In genomic region chr10:89295597-89295996, GRCh38 we compare ENCODE assay signal across 8 cellular contexts. TPM values are rescaled to one million over a fixed set of nuclear protein-coding genes. Genes with fewer than 3 reads are reported as not detected.
A peak's percentile ranks its signal among the peaks of the same experiment; 100 is the strongest.
DNase-seq lines count a peak whose midpoint lies in the region; ATAC-seq, FAIRE-seq and TF ChIP-seq lines count a peak whose summit lies in the region.
"Had no signal": no experiment of that assay in that cellular context is flagged by ENCODE, and none has a peak within 500 bp of the region (broad histone marks: within the 10 kb centered on the region; RNA-seq: fewer than 3 reads in every experiment).

No MANE protein-coding gene starts in this region.

- H3K4me2 ChIP-seq in GM23248 (ENCODE audit: unreplicated experiment) = peak overlapping the region; percentile 52

- H3K4me3 Mint-ChIP-seq in activated CD8-positive, alpha-beta T cell treated with anti-CD3 and anti-CD28 coated beads, Interleukin-2, amount 10 ng/mL, durations not matched to agents 7 days and 5 days = peak overlapping the region; percentile 32

- CTCF ChIA-PET in activated CD8-positive, alpha-beta T cell treated with anti-CD3 and anti-CD28 coated beads, Interleukin-2, amount 10 ng/mL, durations not matched to agents 7 days and 5 days (lab: Charles Lee) = interaction anchor here (1.0 to 2.6 kb wide), 7 partner anchors 32 to 269 kb away, joined by 3 to 20 read pairs (median 3); partner anchors contain the start of genes IFIT1, IFIT3 and SLC16A12

- TF ChIP-seq CTCF in thoracic aorta (IDR thresholded peaks at IDR 0.05) (no peak), GM13977 (IDR thresholded peaks at IDR 0.05; ENCODE audit: extremely low read depth, insufficient read depth, missing control alignments) (no peak)

- H3K4me1 ChIP-seq in GM23248 (ENCODE audit: insufficient read depth) (peaks cover 27% of the 10 kb centered on the region), thoracic aorta (ENCODE audit: control insufficient read depth in 1 of 2, low read depth in 2 of 2) (peaks cover 17 to 19% of the 10 kb centered on the region in 2 donors)

- ATAC-seq in activated CD8-positive, alpha-beta T cell treated with anti-CD3 and anti-CD28 coated beads, Interleukin-2, amount 10 ng/mL, durations not matched to agents 7 days and 5 days = peak; percentile 78
- ATAC-seq in thoracic aorta (ENCODE audit: insufficient number of reproducible peaks, low FRiP score, low read depth) = peak; percentile 33

- H3K9me3 ChIP-seq in GM23248 (ENCODE audit: low read depth) = no peaks in the 10 kb centered on the region
- no peaks in the 10 kb centered on the region for H3K9me3 ChIP-seq in thoracic aorta

- peaks cover 13% of the 10 kb centered on the region for H3K36me3 Mint-ChIP-seq in activated CD8-positive, alpha-beta T cell treated with anti-CD3 and anti-CD28 coated beads, Interleukin-2, amount 10 ng/mL, durations not matched to agents 7 days and 5 days (ENCODE audit: low read depth)

- H3K27me3 ChIP-seq in GM23248 (replicated peaks; ENCODE audit: insufficient read depth) (no peaks in the 10 kb centered on the region), thoracic aorta (replicated peaks; ENCODE audit: insufficient read depth) (no peaks in the 10 kb centered on the region)

- peak overlapping the region; percentile 67 for H3K9ac ChIP-seq in GM23248

- POLR2A ChIA-PET in activated CD8-positive, alpha-beta T cell treated with anti-CD3 and anti-CD28 coated beads, Interleukin-2, amount 10 ng/mL, durations not matched to agents 7 days and 5 days (lab: Charles Lee) = interaction anchor here (0.6 to 2.0 kb wide), 3 partner anchors 32 to 123 kb away, joined by 4 to 10 read pairs (median 6); partner anchors contain the start of gene IFIT3

- H3K9me2 ChIP-seq in GM23248 (ENCODE audit: insufficient read depth) = no peaks in the 10 kb centered on the region

- WGBS in GM23248 (ENCODE audit: low coverage in 1 of 2, low lambda C conversion rate in 2 of 2, missing lambda C conversion rate in 2 of 2), 2 experiments = 15 to 21% methylated on average over 1 of the region's 1 CpG

- DNase-seq in GM23248 = peak; percentile 85
- DNase-seq in activated CD8-positive, alpha-beta T cell treated with anti-CD3 and anti-CD28 coated beads, Interleukin-2, amount 10 ng/mL, durations not matched to agents 7 days and 5 days = no peak
- DNase-seq in hepatic stellate cell (ENCODE audit: low spot score) = peak; percentile 40
- no peak for DNase-seq in thoracic aorta (ENCODE audit: low spot score)
- no peak for DNase-seq in medulla oblongata (ENCODE audit: extremely low spot score)
- no peak for DNase-seq in GM13977 (ENCODE audit: low spot score)
- no peak for DNase-seq in urothelium cell line (ENCODE audit: low spot score)

- H2AFZ ChIP-seq in GM23248 = 0 out of 2 replicates have a peak overlapping the region, but pooled peaks have one; percentile 37

- H3F3A ChIP-seq in GM23248 (ENCODE audit: insufficient read depth) = peaks cover 18% of the 10 kb centered on the region

- peak overlapping the region; percentile 23 for H3K27ac Mint-ChIP-seq in activated CD8-positive, alpha-beta T cell treated with anti-CD3 and anti-CD28 coated beads, Interleukin-2, amount 10 ng/mL, durations not matched to agents 7 days and 5 days

- no peaks in the 10 kb centered on the region for H4K20me1 ChIP-seq in GM23248 (ENCODE audit: insufficient read depth)

- peaks cover 44% of the 10 kb centered on the region for H3K4me1 Mint-ChIP-seq in activated CD8-positive, alpha-beta T cell treated with anti-CD3 and anti-CD28 coated beads, Interleukin-2, amount 10 ng/mL, durations not matched to agents 7 days and 5 days (ENCODE audit: low read depth)

- H3K9me3 Mint-ChIP-seq in activated CD8-positive, alpha-beta T cell treated with anti-CD3 and anti-CD28 coated beads, Interleukin-2, amount 10 ng/mL, durations not matched to agents 7 days and 5 days (ENCODE audit: insufficient read depth) = peaks cover 18% of the 10 kb centered on the region

- in situ Hi-C loops in GM23248 (cut with MboI) = no loop called here
- in situ Hi-C loops in GM13977 (cut with MboI; ENCODE audit: low pct_unique_long_range_greater_than_20kb, low sequenced_read_pairs, unreplicated experiment) = no loop called here

- peak overlapping the region; percentile 36 for H3K4me3 ChIP-seq in GM23248
- H3K4me3 ChIP-seq in thoracic aorta = peak overlapping the region; percentile 44

- peaks cover 3% of the 10 kb centered on the region for H3K27me3 Mint-ChIP-seq in activated CD8-positive, alpha-beta T cell treated with anti-CD3 and anti-CD28 coated beads, Interleukin-2, amount 10 ng/mL, durations not matched to agents 7 days and 5 days (ENCODE audit: low read depth)

- H3K79me2 ChIP-seq in GM23248 (ENCODE audit: insufficient read depth) = no peaks in the 10 kb centered on the region

- H3K36me3 ChIP-seq in GM23248 (ENCODE audit: low read depth) (no peaks in the 10 kb centered on the region), thoracic aorta (no peaks in the 10 kb centered on the region)

- no peak for FAIRE-seq in urothelium cell line (lab: Jason Lieb, UNC)
- FAIRE-seq: TTC549 had no signal

- H3K27ac ChIP-seq in GM23248 (peak overlapping the region; percentile 94), thoracic aorta (peak overlapping the region; percentile 57 to 82)

RNA-seq across cellular contexts. Expression of gene IFIT2, which starts 6.2 kb away (rescaled TPM):
- 3.5 and 7.0 TPM in 2 replicates for total RNA-seq in GM23248 (2014; rRNA removed; shearing (Covaris generic))
- 8.5 and 9.5 TPM in 2 replicates for polyA plus RNA-seq in GM23248 (2016; fragmentation: Nextera tagmentation; extraction: Ambion mirVana)
- total RNA-seq in activated CD8-positive, alpha-beta T cell treated with anti-CD3 and anti-CD28 coated beads, Interleukin-2, amount 10 ng/mL, durations not matched to agents 7 days and 5 days = 1 to 10 TPM; 7.3 TPM
- 10 to 100 TPM in 1 of 2 donors, 1 to 10 TPM in 1; 5.9 to 17.1 TPM for total RNA-seq in thoracic aorta

RNA-seq across cellular contexts. Expression of gene IFIT3, which starts 32.2 kb away (rescaled TPM):
- total RNA-seq in GM23248 (2014; rRNA removed; shearing (Covaris generic)) = 10.9 and 19.0 TPM in 2 replicates
- polyA plus RNA-seq in GM23248 (2016; fragmentation: Nextera tagmentation; extraction: Ambion mirVana) = 10.4 and 10.6 TPM in 2 replicates
- total RNA-seq in activated CD8-positive, alpha-beta T cell treated with anti-CD3 and anti-CD28 coated beads, Interleukin-2, amount 10 ng/mL, durations not matched to agents 7 days and 5 days = 10 to 100 TPM; 42.8 to 43.7 TPM
- 10 to 100 TPM in 1 of 2 donors, 1 to 10 TPM in 1; 9.6 to 22.7 TPM for total RNA-seq in thoracic aorta

RNA-seq across cellular contexts. Expression of gene LIPA, which starts 44.0 kb away (rescaled TPM):
- 109 and 113 TPM in 2 replicates for total RNA-seq in GM23248 (2014; rRNA removed; shearing (Covaris generic))
- polyA plus RNA-seq in GM23248 (2016; fragmentation: Nextera tagmentation; extraction: Ambion mirVana) = 134 and 137 TPM in 2 replicates
- 10 to 100 TPM; 23.5 to 29.2 TPM for total RNA-seq in activated CD8-positive, alpha-beta T cell treated with anti-CD3 and anti-CD28 coated beads, Interleukin-2, amount 10 ng/mL, durations not matched to agents 7 days and 5 days
- 10 to 100 TPM; 39.7 to 44.2 TPM for total RNA-seq in thoracic aorta

Comparison
In these comparisons a context has a peak if more than half of its experiments do, and no peak if none do; other contexts are left out.
1. DNase-seq: peak in GM23248 (single experiment) and hepatic stellate cell (single experiment); none in activated CD8-positive, alpha-beta T cell treated with anti-CD3 and anti-CD28 coated beads, Interleukin-2, amount 10 ng/mL, durations not matched to agents 7 days and 5 days (single experiment), thoracic aorta (single experiment), medulla oblongata (single experiment), GM13977 (single experiment) and urothelium cell line (single experiment).